Comparison of ENCODE assay signal across 1 cellular context in the genomic region with DNA sequence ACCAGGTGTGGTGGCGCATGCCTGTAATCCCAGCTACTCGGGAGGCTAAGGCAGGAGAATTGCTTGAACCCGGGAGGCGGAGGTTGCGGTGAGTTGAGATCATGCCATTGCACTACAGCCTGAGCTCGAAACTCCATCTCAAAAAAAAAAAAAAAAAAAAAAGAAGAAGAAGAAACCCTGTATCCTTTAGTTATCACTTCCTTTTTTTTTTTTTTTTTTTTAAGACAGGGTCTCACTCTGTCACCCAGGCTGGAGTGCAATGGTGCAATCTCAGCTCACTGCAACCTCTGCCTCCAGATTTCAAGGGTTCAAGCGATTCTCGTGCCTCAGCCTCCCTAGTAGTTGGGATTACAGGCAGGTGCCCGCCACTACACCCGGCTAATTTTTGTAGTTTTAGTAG. TPM values are rescaled to one million over a fixed set of nuclear protein-coding genes. Genes with fewer than 3 reads are reported as not detected.
"Had no signal": no experiment of that assay in that cellular context is flagged by ENCODE, and none has a peak within 500 bp of the region (broad histone marks: within the 10 kb centered on the region; RNA-seq: fewer than 3 reads in every experiment).

No MANE protein-coding gene starts in this region.

RNA-seq across cellular contexts. Expression of gene KCNK17, which starts 27.6 kb away (rescaled TPM):
- polyA plus RNA-seq: cardiac muscle cell had no signal

RNA-seq across cellular contexts. Expression of gene KCNK16, which starts 35.9 kb away (rescaled TPM):
- polyA plus RNA-seq: cardiac muscle cell had no signal
